23 cellular contexts compared by ENCODE assay signal in the genomic region with DNA sequence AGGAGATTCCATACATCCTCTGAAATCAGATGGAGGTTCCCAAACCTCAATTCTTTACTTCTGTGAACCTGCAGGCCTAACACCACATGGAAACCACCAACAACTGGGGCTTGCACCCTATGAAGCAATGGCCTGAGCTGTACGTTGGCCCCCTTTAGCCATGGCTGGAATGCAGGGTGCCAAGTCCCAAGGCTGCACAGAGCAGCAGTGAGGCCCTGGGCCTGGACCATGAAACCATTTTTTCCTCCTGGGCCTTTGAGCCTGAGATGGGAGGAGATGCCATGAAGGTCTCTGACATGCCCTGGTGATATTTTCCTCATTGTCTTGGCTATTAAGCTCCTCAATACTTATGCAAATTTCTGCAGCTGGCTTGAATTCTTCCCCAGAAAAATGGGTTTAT.
"Had no signal": no experiment of that assay in that cellular context is flagged by ENCODE, and none has a peak within 500 bp of the region (broad histone marks: within the 10 kb centered on the region; RNA-seq: fewer than 3 reads in every experiment).

No MANE protein-coding gene starts in this region.

- ATAC-seq: effector memory CD8-positive, alpha-beta T cell; esophagus mucosa; foreskin keratinocyte; gastrocnemius medialis; gastroesophageal sphincter; heart right ventricle had no signal

- H3K27me3 ChIP-seq: colonic mucosa, dorsolateral prefrontal cortex, esophagus muscularis mucosa, esophagus squamous epithelium, foreskin keratinocyte, gastrocnemius medialis, gastroesophageal sphincter, heart right ventricle, hepatocyte had no signal

- DNase-seq: colonic mucosa; cortex of kidney; dermis blood vessel endothelial cell; dorsolateral prefrontal cortex; effector CD4-positive, alpha-beta T cell; effector CD8-positive, alpha-beta T cell; effector memory CD4-positive, alpha-beta T cell; effector memory CD8-positive, alpha-beta T cell; endodermal cell; erythroblast; esophagus squamous epithelium; foreskin keratinocyte; foreskin melanocyte; gastrocnemius medialis; glutamatergic neuron; head of caudate nucleus; heart right ventricle had no signal

- H3K27ac ChIP-seq: colonic mucosa, coronary artery, dorsolateral prefrontal cortex, epithelial cell of prostate, esophagus muscularis mucosa, esophagus squamous epithelium, foreskin keratinocyte, gastrocnemius medialis, gastroesophageal sphincter, heart right ventricle, hepatocyte had no signal

- H3K4me3 ChIP-seq: colonic mucosa, coronary artery, dorsolateral prefrontal cortex, esophagus muscularis mucosa, esophagus squamous epithelium, gastrocnemius medialis, gastroesophageal sphincter, heart right ventricle, hepatocyte had no signal

- H3K4me1 ChIP-seq: colonic mucosa, esophagus muscularis mucosa, esophagus squamous epithelium, foreskin keratinocyte, gastrocnemius medialis, gastroesophageal sphincter, heart right ventricle had no signal

- H3K36me3 ChIP-seq: colonic mucosa, esophagus muscularis mucosa, esophagus squamous epithelium, gastrocnemius medialis, gastroesophageal sphincter, heart right ventricle had no signal

- H3K9me3 ChIP-seq: colonic mucosa, esophagus muscularis mucosa, gastrocnemius medialis had no signal
